In genomic region chr22:45240810-45241631, GRCh38 we compare ENCODE assay signal across 8 cellular contexts. TPM values are rescaled to one million over a fixed set of nuclear protein-coding genes. Genes with fewer than 3 reads are reported as not detected.
DNase-seq lines count a peak whose midpoint lies in the region; ATAC-seq and TF ChIP-seq lines count a peak whose summit lies in the region.

Gene KIAA0930 (minus strand): TSS chr22:45240894. CDS start chr22:45240703, 191 bp downstream.

- H3K4me1 ChIP-seq in breast epithelium, result no peaks in the 10 kb centered on the region
- H3K4me1 ChIP-seq in skeletal muscle tissue (ENCODE audit: control insufficient read depth in 3 of 3, insufficient read depth in 3 of 3, low read length in 3 of 3), result peaks cover 12 to 21% (median 14%) of the 10 kb centered on the region in 3 donors

- ATAC-seq in GM19324 (IDR thresholded peaks at IDR 0.05; ENCODE audit: low FRiP score, unreplicated experiment) (peak; percentile 65), WTC11 (peak; percentile 81), GM19463 (IDR thresholded peaks at IDR 0.05; ENCODE audit: unreplicated experiment) (no peak)

- peaks cover 23% of the 10 kb centered on the region for H3K27me3 Mint-ChIP-seq in WTC11 (ENCODE audit: low read depth)

- intact Hi-C loops in breast epithelium (cut with DNase I; ENCODE audit: low total_unique reads), result no loop called here

- peak within 1 kb of the TSS; percentile 88 for H3K4me3 Mint-ChIP-seq in WTC11

- CTCF ChIA-PET in AG04450 (lab: Charles Lee), result no interaction called here
- CTCF ChIA-PET in WTC11 (lab: Charles Lee), result no interaction called here

- no peaks in the 10 kb centered on the region for H3K9me3 Mint-ChIP-seq in WTC11

- H3K9me3 ChIP-seq in AG04450 (ENCODE audit: control insufficient read depth, insufficient read depth, low read length) (no peaks in the 10 kb centered on the region; the same call in 1 of the 2 replicates), breast epithelium (no peaks in the 10 kb centered on the region), skeletal muscle tissue (ENCODE audit: control insufficient read depth in 3 of 3, low read length in 3 of 3) (no peaks in the 10 kb centered on the region)

- H3K9ac ChIP-seq in skeletal muscle tissue (ENCODE audit: low read depth in 1 of 3, low read length in 3 of 3), result peak within 1 kb of the TSS; percentile 61 to 77 (median 73)

- H3K27me3 ChIP-seq in AG04450 (ENCODE audit: control insufficient read depth, insufficient read depth, low read length), result no peaks in the 10 kb centered on the region
- no peaks in the 10 kb centered on the region for H3K27me3 ChIP-seq in breast epithelium
- no peaks in the 10 kb centered on the region for H3K27me3 ChIP-seq in skeletal muscle tissue (ENCODE audit: control insufficient read depth in 3 of 3, insufficient read depth in 3 of 3, low read length in 3 of 3)

- H3K4me3 ChIP-seq in AG04450 (ENCODE audit: low read depth, low read length), result peak within 1 kb of the TSS; percentile 71
- H3K4me3 ChIP-seq in breast epithelium, result peak within 1 kb of the TSS; percentile 69 to 85 (median 74)
- H3K4me3 ChIP-seq in skeletal muscle tissue (ENCODE audit: low read length in 3 of 3), result peak within 1 kb of the TSS; percentile 69 to 78 (median 69)

- H3K4me1 Mint-ChIP-seq in WTC11, result peaks cover 21% of the 10 kb centered on the region

- TF ChIP-seq CTCF in AG04450 (IDR thresholded peaks at IDR 0.05; ENCODE audit: low read depth, low read length) (no peak), WTC11 (IDR thresholded peaks at IDR 0.05) (no peak), breast epithelium (IDR thresholded peaks at IDR 0.05) (no peak)

- DNase-seq in AG04450 (ENCODE audit: low read depth, low spot score) (peak; percentile 29), MV-4-11 (lab: John Stamatoyannopoulos, UW) (peak; percentile 66), WTC11 (ENCODE audit: low spot score) (peak; percentile 87), breast epithelium (ENCODE audit: low spot score in 2 of 2) (peak; percentile 68 to 82), iPS-NIHi11 (ENCODE audit: low spot score) (peak; percentile 97)

- H3K27ac ChIP-seq in AG04450 (ENCODE audit: low read depth, low read length) (no peak within 1 kb of the TSS), breast epithelium (peak within 1 kb of the TSS; percentile 70 to 71), skeletal muscle tissue (ENCODE audit: low read depth, low read length) (no peak within 1 kb of the TSS)

- POLR2A ChIA-PET in AG04450 (lab: Yijun Ruan, JAX), result no interaction called here
- POLR2A ChIA-PET in WTC11 (lab: Charles Lee), result no interaction called here

- TF ChIP-seq POLR2A in breast epithelium (IDR thresholded peaks at IDR 0.05), result no peak

- H3K27ac Mint-ChIP-seq in WTC11, result peak within 1 kb of the TSS; percentile 82; the same call in 1 of the 2 replicates

- H3K36me3 ChIP-seq in breast epithelium (no peaks in the 10 kb centered on the region), skeletal muscle tissue (ENCODE audit: control insufficient read depth in 3 of 3, insufficient read depth in 3 of 3, low read length in 3 of 3) (peaks cover 0 to 4% (median 0%) of the 10 kb centered on the region in 3 donors)

- H3K36me3 Mint-ChIP-seq in WTC11, result 0 out of 2 replicates have a peak, but pooled peaks cover 3% of the 10 kb centered on the region

TF ChIP-seq in WTC11, 78 proteins besides CTCF, POLR2A, EP300 and RAD21:
- TF ChIP-seq ELF4 (CRISPR knock-in tag; IDR thresholded peaks at IDR 0.05; ENCODE audit: low read depth) (no peak), SOX15 (CRISPR knock-in tag; IDR thresholded peaks at IDR 0.05) (no peak), ETV6 (CRISPR knock-in tag; IDR thresholded peaks at IDR 0.05) (peak; percentile 52; the same call in 1 of the 2 replicates), ZBTB21 (CRISPR knock-in tag; IDR thresholded peaks at IDR 0.05; ENCODE audit: borderline replicate concordance) (0 out of 2 replicates have a peak, but pooled peaks have one; percentile 20)
- TF ChIP-seq, protein P1, sequence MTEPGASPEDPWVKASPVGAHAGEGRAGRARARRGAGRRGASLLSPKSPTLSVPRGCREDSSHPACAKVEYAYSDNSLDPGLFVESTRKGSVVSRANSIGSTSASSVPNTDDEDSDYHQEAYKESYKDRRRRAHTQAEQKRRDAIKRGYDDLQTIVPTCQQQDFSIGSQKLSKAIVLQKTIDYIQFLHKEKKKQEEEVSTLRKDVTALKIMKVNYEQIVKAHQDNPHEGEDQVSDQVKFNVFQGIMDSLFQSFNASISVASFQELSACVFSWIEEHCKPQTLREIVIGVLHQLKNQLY (CRISPR knock-in tag; IDR thresholded peaks at IDR 0.05), result no peak
- TF ChIP-seq, protein P2, sequence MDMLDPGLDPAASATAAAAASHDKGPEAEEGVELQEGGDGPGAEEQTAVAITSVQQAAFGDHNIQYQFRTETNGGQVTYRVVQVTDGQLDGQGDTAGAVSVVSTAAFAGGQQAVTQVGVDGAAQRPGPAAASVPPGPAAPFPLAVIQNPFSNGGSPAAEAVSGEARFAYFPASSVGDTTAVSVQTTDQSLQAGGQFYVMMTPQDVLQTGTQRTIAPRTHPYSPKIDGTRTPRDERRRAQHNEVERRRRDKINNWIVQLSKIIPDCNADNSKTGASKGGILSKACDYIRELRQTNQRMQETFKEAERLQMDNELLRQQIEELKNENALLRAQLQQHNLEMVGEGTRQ (CRISPR knock-in tag; IDR thresholded peaks at IDR 0.05), result peak; percentile 37; the same call in 1 of the 2 replicates
- TF ChIP-seq, protein P3, sequence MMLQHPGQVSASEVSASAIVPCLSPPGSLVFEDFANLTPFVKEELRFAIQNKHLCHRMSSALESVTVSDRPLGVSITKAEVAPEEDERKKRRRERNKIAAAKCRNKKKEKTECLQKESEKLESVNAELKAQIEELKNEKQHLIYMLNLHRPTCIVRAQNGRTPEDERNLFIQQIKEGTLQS (CRISPR knock-in tag; conservative IDR thresholded peaks at IDR 0.05), result no peak

RNA-seq across cellular contexts. Expression of gene KIAA0930, which starts in this region (rescaled TPM):
- 49.4 and 58.0 TPM in 2 replicates for polyA plus RNA-seq in AG04450 (2011; rRNA removed)
- 29.0 and 40.5 TPM in 2 replicates for polyA minus RNA-seq in AG04450 (2011; rRNA and poly(A)+ RNA removed)
- total RNA-seq in WTC11 (2021), result 53.2 to 62.1 TPM (median 57.6 TPM) in 3 replicates
- 10 to 100 TPM; 29.4 to 45.3 (median 35.1) TPM for total RNA-seq in breast epithelium
- total RNA-seq in skeletal muscle tissue, result 6.8 TPM

Comparison
In these comparisons a context has a peak if more than half of its experiments do, and no peak if none do; other contexts are left out.
1. DNase-seq: peak in every context shown above with its lines; median percentile 97 in iPS-NIHi11; 87 in WTC11; 75 in breast epithelium; 66 in MV-4-11; 29 in AG04450.
2. H3K27ac ChIP-seq: peak in breast epithelium (2 of 2); none in AG04450 (single experiment) and skeletal muscle tissue (single experiment).
3. Peak in every context shown above with its lines, with median percentiles within 50 percentile points of each other: H3K4me3 ChIP-seq.